Comparison of ENCODE assay signal across 11 cellular contexts in genomic region chr3:138539352-138539751, GRCh38.
"Had no signal": no experiment of that assay in that cellular context is flagged by ENCODE, and none has a peak within 500 bp of the region (broad histone marks: within the 10 kb centered on the region; RNA-seq: fewer than 3 reads in every experiment).

No MANE protein-coding gene starts in this region.

- H3K36me3 ChIP-seq: HAP-1 had no signal

- FAIRE-seq: H1, H54 had no signal

- DNase-seq: GM23248, GOT3, H7, H9, HCEC 1CT, HFFc6 had no signal

- H2AFZ ChIP-seq: GM23248, GM23338 had no signal

- H3K4me2 ChIP-seq: GM23338 had no signal

- ATAC-seq: GM23338, HCT116 had no signal

- H3K9me3 ChIP-seq: HAP-1 had no signal

- H3K9ac ChIP-seq: GM23248 had no signal

- H3K4me1 ChIP-seq: HAP-1 had no signal

- H3K27ac ChIP-seq: GM23248 had no signal

- H3K4me3 ChIP-seq: GM23248, GM23338, HAP-1 had no signal
